ENCODE assay signal across 1 cellular context in the genomic region with DNA sequence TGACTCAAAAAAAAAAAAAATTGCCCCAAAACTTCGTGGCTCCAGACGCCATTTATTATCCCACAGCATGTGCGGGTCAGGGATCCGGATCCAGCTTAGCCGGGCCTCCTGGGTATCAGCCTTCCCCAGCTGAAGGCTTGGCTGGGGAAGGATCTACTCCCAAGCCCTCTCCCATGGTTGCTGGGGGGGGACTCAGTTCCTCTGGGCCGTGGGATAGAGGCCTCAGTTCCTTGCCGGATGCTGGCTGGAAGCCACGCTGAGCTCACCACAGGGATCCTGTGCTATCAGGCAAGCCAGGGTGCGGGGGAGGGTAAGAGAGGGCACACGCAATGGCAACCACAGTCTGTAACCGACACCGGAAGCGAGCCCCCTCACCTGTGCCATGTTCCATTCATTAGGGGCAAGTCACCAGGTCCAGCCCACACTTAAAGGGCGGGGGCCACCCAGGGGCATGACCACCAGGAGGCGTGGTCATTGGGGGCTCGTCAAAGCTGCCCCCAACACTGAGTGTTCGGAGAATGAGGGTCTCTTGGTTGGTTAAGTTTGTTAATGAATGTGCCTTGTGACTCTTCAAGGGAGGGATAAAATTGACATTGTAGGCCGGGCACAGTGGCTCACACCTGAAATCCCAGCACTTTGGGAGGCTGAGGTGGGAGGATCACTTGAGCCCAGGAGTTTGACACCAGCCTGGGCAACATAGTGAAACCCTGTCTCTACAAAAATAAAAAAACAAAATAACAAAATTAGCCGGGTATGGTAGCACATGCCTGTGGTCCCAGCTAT.
A peak's percentile ranks its signal among the peaks of the same experiment; 100 is the strongest.
TF ChIP-seq lines count a peak whose summit lies in the region.

No MANE protein-coding gene starts in this region.

TF ChIP-seq in K562, 482 proteins besides CTCF, POLR2A, EP300 and RAD21 (continued from another document and continues in another):
- TF ChIP-seq, protein P1, sequence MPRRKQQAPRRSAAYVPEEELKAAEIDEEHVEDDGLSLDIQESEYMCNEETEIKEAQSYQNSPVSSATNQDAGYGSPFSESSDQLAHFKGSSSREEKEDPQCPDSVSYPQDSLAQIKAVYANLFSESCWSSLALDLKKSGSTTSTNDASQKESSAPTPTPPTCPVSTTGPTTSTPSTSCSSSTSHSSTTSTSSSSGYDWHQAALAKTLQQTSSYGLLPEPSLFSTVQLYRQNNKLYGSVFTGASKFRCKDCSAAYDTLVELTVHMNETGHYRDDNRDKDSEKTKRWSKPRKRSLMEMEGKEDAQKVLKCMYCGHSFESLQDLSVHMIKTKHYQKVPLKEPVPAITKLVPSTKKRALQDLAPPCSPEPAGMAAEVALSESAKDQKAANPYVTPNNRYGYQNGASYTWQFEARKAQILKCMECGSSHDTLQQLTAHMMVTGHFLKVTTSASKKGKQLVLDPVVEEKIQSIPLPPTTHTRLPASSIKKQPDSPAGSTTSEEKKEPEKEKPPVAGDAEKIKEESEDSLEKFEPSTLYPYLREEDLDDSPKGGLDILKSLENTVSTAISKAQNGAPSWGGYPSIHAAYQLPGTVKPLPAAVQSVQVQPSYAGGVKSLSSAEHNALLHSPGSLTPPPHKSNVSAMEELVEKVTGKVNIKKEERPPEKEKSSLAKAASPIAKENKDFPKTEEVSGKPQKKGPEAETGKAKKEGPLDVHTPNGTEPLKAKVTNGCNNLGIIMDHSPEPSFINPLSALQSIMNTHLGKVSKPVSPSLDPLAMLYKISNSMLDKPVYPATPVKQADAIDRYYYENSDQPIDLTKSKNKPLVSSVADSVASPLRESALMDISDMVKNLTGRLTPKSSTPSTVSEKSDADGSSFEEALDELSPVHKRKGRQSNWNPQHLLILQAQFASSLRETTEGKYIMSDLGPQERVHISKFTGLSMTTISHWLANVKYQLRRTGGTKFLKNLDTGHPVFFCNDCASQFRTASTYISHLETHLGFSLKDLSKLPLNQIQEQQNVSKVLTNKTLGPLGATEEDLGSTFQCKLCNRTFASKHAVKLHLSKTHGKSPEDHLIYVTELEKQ (CRISPR knock-in tag; IDR thresholded peaks at IDR 0.05) = 0 out of 2 replicates have a peak, but pooled peaks have one; percentile 19
- TF ChIP-seq TAL1 (IDR thresholded peaks at IDR 0.05) (peak; percentile 86), ARID1B (IDR thresholded peaks at IDR 0.05) (peak; percentile 98), ZNF830 (CRISPR knock-in tag; IDR thresholded peaks at IDR 0.05) (0 out of 2 replicates have a peak, but pooled peaks have one; percentile 48), FOSL1 (tag; conservative IDR thresholded peaks at IDR 0.05) (peak; percentile 52), ZFP36 (IDR thresholded peaks at IDR 0.05; ENCODE audit: low read depth, low read length, partially characterized antibody) (peak; percentile 27), DACH1 (IDR thresholded peaks at IDR 0.05; ENCODE audit: partially characterized antibody) (no peak), CBFA2T3 (IDR thresholded peaks at IDR 0.05) (peak; percentile 94), NFRKB (IDR thresholded peaks at IDR 0.05; ENCODE audit: low read depth) (peak; percentile 79; the same call in 1 of the 2 replicates), NFE2 (IDR thresholded peaks at IDR 0.05; ENCODE audit: low read depth) (peak; percentile 3; the same call in 1 of the 2 replicates), RBFOX2 (IDR thresholded peaks at IDR 0.05; ENCODE audit: low read depth, low read length) (peak; percentile 67), KLF10 (CRISPR knock-in tag; IDR thresholded peaks at IDR 0.05) (no peak), ZNF224 (CRISPR knock-in tag; IDR thresholded peaks at IDR 0.05) (no peak), ZC3H4 (CRISPR knock-in tag; IDR thresholded peaks at IDR 0.05; ENCODE audit: borderline replicate concordance) (no peak), ETV1 (tag; conservative IDR thresholded peaks at IDR 0.05; ENCODE audit: low read depth) (peak; percentile 99), ZNF707 (CRISPR knock-in tag; conservative IDR thresholded peaks at IDR 0.05) (0 out of 2 replicates have a peak, but pooled peaks have one; percentile 21), SAFB2 (IDR thresholded peaks at IDR 0.05; ENCODE audit: borderline replicate concordance, low read depth, low read length, severe bottlenecking) (no peak), MAFG (tag; conservative IDR thresholded peaks at IDR 0.05) (no peak)
- TF ChIP-seq, protein P2, sequence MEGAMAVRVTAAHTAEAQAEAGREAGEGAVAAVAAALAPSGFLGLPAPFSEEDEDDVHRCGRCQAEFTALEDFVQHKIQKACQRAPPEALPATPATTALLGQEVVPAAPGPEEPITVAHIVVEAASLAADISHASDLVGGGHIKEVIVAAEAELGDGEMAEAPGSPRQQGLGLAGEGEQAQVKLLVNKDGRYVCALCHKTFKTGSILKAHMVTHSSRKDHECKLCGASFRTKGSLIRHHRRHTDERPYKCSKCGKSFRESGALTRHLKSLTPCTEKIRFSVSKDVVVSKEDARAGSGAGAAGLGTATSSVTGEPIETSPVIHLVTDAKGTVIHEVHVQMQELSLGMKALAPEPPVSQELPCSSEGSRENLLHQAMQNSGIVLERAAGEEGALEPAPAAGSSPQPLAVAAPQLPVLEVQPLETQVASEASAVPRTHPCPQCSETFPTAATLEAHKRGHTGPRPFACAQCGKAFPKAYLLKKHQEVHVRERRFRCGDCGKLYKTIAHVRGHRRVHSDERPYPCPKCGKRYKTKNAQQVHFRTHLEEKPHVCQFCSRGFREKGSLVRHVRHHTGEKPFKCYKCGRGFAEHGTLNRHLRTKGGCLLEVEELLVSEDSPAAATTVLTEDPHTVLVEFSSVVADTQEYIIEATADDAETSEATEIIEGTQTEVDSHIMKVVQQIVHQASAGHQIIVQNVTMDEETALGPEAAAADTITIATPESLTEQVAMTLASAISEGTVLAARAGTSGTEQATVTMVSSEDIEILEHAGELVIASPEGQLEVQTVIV (CRISPR knock-in tag; IDR thresholded peaks at IDR 0.05; ENCODE audit: borderline replicate concordance) = no peak
- TF ChIP-seq, protein P3, sequence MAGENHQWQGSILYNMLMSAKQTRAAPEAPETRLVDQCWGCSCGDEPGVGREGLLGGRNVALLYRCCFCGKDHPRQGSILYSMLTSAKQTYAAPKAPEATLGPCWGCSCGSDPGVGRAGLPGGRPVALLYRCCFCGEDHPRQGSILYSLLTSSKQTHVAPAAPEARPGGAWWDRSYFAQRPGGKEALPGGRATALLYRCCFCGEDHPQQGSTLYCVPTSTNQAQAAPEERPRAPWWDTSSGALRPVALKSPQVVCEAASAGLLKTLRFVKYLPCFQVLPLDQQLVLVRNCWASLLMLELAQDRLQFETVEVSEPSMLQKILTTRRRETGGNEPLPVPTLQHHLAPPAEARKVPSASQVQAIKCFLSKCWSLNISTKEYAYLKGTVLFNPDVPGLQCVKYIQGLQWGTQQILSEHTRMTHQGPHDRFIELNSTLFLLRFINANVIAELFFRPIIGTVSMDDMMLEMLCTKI (IDR thresholded peaks at IDR 0.05; ENCODE audit: partially characterized antibody) = no peak
- TF ChIP-seq, protein P4, sequence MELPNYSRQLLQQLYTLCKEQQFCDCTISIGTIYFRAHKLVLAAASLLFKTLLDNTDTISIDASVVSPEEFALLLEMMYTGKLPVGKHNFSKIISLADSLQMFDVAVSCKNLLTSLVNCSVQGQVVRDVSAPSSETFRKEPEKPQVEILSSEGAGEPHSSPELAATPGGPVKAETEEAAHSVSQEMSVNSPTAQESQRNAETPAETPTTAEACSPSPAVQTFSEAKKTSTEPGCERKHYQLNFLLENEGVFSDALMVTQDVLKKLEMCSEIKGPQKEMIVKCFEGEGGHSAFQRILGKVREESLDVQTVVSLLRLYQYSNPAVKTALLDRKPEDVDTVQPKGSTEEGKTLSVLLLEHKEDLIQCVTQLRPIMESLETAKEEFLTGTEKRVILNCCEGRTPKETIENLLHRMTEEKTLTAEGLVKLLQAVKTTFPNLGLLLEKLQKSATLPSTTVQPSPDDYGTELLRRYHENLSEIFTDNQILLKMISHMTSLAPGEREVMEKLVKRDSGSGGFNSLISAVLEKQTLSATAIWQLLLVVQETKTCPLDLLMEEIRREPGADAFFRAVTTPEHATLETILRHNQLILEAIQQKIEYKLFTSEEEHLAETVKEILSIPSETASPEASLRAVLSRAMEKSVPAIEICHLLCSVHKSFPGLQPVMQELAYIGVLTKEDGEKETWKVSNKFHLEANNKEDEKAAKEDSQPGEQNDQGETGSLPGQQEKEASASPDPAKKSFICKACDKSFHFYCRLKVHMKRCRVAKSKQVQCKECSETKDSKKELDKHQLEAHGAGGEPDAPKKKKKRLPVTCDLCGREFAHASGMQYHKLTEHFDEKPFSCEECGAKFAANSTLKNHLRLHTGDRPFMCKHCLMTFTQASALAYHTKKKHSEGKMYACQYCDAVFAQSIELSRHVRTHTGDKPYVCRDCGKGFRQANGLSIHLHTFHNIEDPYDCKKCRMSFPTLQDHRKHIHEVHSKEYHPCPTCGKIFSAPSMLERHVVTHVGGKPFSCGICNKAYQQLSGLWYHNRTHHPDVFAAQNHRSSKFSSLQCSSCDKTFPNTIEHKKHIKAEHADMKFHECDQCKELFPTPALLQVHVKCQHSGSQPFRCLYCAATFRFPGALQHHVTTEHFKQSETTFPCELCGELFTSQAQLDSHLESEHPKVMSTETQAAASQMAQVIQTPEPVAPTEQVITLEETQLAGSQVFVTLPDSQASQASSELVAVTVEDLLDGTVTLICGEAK (IDR thresholded peaks at IDR 0.05) = no peak
- TF ChIP-seq, protein P4 (CRISPR knock-in tag; IDR thresholded peaks at IDR 0.05) = no peak
- TF ChIP-seq, protein P5, sequence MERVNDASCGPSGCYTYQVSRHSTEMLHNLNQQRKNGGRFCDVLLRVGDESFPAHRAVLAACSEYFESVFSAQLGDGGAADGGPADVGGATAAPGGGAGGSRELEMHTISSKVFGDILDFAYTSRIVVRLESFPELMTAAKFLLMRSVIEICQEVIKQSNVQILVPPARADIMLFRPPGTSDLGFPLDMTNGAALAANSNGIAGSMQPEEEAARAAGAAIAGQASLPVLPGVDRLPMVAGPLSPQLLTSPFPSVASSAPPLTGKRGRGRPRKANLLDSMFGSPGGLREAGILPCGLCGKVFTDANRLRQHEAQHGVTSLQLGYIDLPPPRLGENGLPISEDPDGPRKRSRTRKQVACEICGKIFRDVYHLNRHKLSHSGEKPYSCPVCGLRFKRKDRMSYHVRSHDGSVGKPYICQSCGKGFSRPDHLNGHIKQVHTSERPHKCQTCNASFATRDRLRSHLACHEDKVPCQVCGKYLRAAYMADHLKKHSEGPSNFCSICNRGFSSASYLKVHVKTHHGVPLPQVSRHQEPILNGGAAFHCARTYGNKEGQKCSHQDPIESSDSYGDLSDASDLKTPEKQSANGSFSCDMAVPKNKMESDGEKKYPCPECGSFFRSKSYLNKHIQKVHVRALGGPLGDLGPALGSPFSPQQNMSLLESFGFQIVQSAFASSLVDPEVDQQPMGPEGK (CRISPR knock-in tag; IDR thresholded peaks at IDR 0.05; ENCODE audit: borderline replicate concordance) = 0 out of 2 replicates have a peak, but pooled peaks have one; percentile 76
- TF ChIP-seq, protein P6, sequence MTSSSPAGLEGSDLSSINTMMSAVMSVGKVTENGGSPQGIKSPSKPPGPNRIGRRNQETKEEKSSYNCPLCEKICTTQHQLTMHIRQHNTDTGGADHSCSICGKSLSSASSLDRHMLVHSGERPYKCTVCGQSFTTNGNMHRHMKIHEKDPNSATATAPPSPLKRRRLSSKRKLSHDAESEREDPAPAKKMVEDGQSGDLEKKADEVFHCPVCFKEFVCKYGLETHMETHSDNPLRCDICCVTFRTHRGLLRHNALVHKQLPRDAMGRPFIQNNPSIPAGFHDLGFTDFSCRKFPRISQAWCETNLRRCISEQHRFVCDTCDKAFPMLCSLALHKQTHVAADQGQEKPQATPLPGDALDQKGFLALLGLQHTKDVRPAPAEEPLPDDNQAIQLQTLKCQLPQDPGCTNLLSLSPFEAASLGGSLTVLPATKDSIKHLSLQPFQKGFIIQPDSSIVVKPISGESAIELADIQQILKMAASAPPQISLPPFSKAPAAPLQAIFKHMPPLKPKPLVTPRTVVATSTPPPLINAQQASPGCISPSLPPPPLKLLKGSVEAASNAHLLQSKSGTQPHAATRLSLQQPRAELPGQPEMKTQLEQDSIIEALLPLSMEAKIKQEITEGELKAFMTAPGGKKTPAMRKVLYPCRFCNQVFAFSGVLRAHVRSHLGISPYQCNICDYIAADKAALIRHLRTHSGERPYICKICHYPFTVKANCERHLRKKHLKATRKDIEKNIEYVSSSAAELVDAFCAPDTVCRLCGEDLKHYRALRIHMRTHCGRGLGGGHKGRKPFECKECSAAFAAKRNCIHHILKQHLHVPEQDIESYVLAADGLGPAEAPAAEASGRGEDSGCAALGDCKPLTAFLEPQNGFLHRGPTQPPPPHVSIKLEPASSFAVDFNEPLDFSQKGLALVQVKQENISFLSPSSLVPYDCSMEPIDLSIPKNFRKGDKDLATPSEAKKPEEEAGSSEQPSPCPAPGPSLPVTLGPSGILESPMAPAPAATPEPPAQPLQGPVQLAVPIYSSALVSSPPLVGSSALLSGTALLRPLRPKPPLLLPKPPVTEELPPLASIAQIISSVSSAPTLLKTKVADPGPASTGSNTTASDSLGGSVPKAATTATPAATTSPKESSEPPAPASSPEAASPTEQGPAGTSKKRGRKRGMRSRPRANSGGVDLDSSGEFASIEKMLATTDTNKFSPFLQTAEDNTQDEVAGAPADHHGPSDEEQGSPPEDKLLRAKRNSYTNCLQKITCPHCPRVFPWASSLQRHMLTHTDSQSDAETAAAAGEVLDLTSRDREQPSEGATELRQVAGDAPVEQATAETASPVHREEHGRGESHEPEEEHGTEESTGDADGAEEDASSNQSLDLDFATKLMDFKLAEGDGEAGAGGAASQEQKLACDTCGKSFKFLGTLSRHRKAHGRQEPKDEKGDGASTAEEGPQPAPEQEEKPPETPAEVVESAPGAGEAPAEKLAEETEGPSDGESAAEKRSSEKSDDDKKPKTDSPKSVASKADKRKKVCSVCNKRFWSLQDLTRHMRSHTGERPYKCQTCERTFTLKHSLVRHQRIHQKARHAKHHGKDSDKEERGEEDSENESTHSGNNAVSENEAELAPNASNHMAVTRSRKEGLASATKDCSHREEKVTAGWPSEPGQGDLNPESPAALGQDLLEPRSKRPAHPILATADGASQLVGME (CRISPR knock-in tag; IDR thresholded peaks at IDR 0.05) = 0 out of 2 replicates have a peak, but pooled peaks have one; percentile 22
